ENCODE assay signal across 37 cellular contexts in the genomic region with DNA sequence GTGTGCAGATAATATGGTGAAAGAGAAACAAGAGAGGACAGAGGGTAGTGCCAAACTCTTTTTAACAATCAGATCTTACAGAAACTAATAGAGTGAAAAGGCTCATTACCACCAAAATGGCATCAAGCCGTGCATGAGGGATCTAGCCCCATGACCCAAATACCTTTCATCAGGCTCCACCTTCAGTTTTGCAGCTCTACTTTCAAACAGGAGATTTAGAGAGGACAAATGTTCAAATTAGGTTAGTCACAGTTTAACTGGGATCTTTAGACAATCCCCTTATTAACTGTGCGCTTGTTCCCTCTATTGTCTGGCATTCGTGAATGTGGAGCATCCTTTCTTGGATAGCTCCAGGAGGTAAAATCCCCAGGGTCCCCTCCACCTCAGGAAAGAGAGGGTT.
"Had no signal": no experiment of that assay in that cellular context is flagged by ENCODE, and none has a peak within 500 bp of the region (broad histone marks: within the 10 kb centered on the region; RNA-seq: fewer than 3 reads in every experiment).

No MANE protein-coding gene starts in this region.

- H3K36me3 Mint-ChIP-seq: activated CD4-positive, alpha-beta memory T cell treated with anti-CD3 and anti-CD28 coated beads for 36 hours; stimulated activated memory B cell treated with anti-CD40 and anti-IgM and Interleukin-4, amounts not matched to agents 10 μg/mL and 1 μg/mL and 100 μg/mL, for 72 hours; type B pancreatic cell had no signal

- H3K27me3 ChIP-seq: breast epithelium, esophagus squamous epithelium, heart right ventricle, pancreas, sigmoid colon, uterus had no signal

- H3K9me3 ChIP-seq: breast epithelium, esophagus squamous epithelium, pancreas, prostate gland, sigmoid colon, uterus had no signal

- H3K9me3 Mint-ChIP-seq: activated CD4-positive, alpha-beta T cell treated with anti-CD3 and anti-CD28 coated beads, Interleukin-2, amount 10 ng/mL, durations not matched to agents 24 days and 14 days; activated T-helper 17 cell treated with anti-CD3 and anti-CD28 coated beads, Interleukin-2, amount 50 U/mL, for 72 hours; stimulated activated naive CD8-positive, alpha-beta T cell treated with anti-CD3 and anti-CD28 coated beads, Interleukin-15, amount 100 ng/mL, for 72 hours had no signal

- H3K36me3 ChIP-seq: breast epithelium, esophagus squamous epithelium, heart right ventricle, pancreas, prostate gland, sigmoid colon, uterus, WERI-Rb-1 had no signal

- H3K4me1 ChIP-seq: breast epithelium, esophagus squamous epithelium, heart right ventricle, pancreas, prostate gland, sigmoid colon, uterus had no signal

- H3K4me3 ChIP-seq: breast epithelium, esophagus squamous epithelium, heart right ventricle, pancreas, prostate gland, sigmoid colon, smooth muscle cell, uterus had no signal

- DNase-seq: activated CD4-positive, alpha-beta memory T cell treated with anti-CD3 and anti-CD28 coated beads for 36 hours; activated CD4-positive, alpha-beta T cell treated with anti-CD3 and anti-CD28 coated beads, Interleukin-2, amount 10 ng/mL, durations not matched to agents 24 days and 14 days; activated CD4-positive, CD25-positive, alpha-beta regulatory T cell treated with anti-CD3 and anti-CD28 coated beads, Interleukin-2, amount 50 U/mL, for 72 hours; activated CD8-positive, alpha-beta memory T cell treated with anti-CD3 and anti-CD28 coated beads, Interleukin-2, amount 50 U/mL, for 4 hours; activated gamma-delta T cell treated with Interleukin-2 at 50 U/mL for 16 hours; activated naive CD4-positive, alpha-beta T cell treated with anti-CD3 and anti-CD28 coated beads, Interleukin-2, amount 50 U/mL, for 16 hours; activated T-cell treated with anti-CD3 and anti-CD28 coated beads, Interleukin-2, amount 50 U/mL, for 24 hours; amniotic stem cell; central memory CD4-positive, alpha-beta T cell; effector CD4-positive, alpha-beta T cell; esophagus squamous epithelium; foreskin melanocyte; heart right ventricle; left colon; mammary epithelial cell; nephron progenitor cell; nucleus accumbens; pancreas; sigmoid colon; stimulated activated CD4-positive, alpha-beta T cell treated with anti-CD3 and anti-CD28 coated beads, Interleukin-1b, Interleukin-23, amount 100 ng/mL, for 48 hours; stimulated activated CD4-positive, alpha-beta T cell treated with anti-CD3 and anti-CD28 coated beads, Interleukin-4, amount 100 ng/mL, for 4 hours; stimulated activated CD8-positive, alpha-beta memory T cell treated with anti-CD3 and anti-CD28 coated beads, Interleukin-4, amount 100 ng/mL, for 48 hours; stimulated activated naive CD8-positive, alpha-beta T cell treated with anti-CD3 and anti-CD28 coated beads, Interleukin-15, amount 100 ng/mL, for 72 hours; substantia nigra; T-helper 17 cell; T1000; uterus; WERI-Rb-1 had no signal

- H3K4me1 Mint-ChIP-seq: activated CD4-positive, alpha-beta T cell treated with anti-CD3 and anti-CD28 coated beads, Interleukin-2, amount 10 ng/mL, durations not matched to agents 24 days and 14 days; activated T-helper 17 cell treated with anti-CD3 and anti-CD28 coated beads, Interleukin-2, amount 50 U/mL, for 72 hours; nephron progenitor cell; stimulated activated memory B cell treated with anti-CD40 and anti-IgM and Interleukin-4, amounts not matched to agents 10 μg/mL and 1 μg/mL and 100 μg/mL, for 72 hours; stimulated activated naive CD8-positive, alpha-beta T cell treated with anti-CD3 and anti-CD28 coated beads, Interleukin-15, amount 100 ng/mL, for 72 hours; T-helper 17 cell had no signal

- H3K27me3 Mint-ChIP-seq: activated CD4-positive, alpha-beta memory T cell treated with anti-CD3 and anti-CD28 coated beads for 36 hours; activated CD4-positive, alpha-beta T cell treated with anti-CD3 and anti-CD28 coated beads, Interleukin-2, amount 10 ng/mL, durations not matched to agents 24 days and 14 days; activated T-cell treated with anti-CD3 and anti-CD28 coated beads, Interleukin-2, amount 50 U/mL, for 24 hours; activated T-helper 17 cell treated with anti-CD3 and anti-CD28 coated beads, Interleukin-2, amount 50 U/mL, for 72 hours; stimulated activated memory B cell treated with anti-CD40 and anti-IgM and Interleukin-4, amounts not matched to agents 10 μg/mL and 1 μg/mL and 100 μg/mL, for 72 hours; stimulated activated naive CD8-positive, alpha-beta T cell treated with anti-CD3 and anti-CD28 coated beads, Interleukin-15, amount 100 ng/mL, for 72 hours; T-helper 17 cell; type B pancreatic cell had no signal

- H3K27ac Mint-ChIP-seq: activated CD4-positive, alpha-beta memory T cell treated with anti-CD3 and anti-CD28 coated beads for 36 hours; activated CD4-positive, alpha-beta T cell treated with anti-CD3 and anti-CD28 coated beads, Interleukin-2, amount 10 ng/mL, durations not matched to agents 24 days and 14 days; activated T-cell treated with anti-CD3 and anti-CD28 coated beads, Interleukin-2, amount 50 U/mL, for 24 hours; activated T-helper 17 cell treated with anti-CD3 and anti-CD28 coated beads, Interleukin-2, amount 50 U/mL, for 72 hours; nephron progenitor cell; stimulated activated memory B cell treated with anti-CD40 and anti-IgM and Interleukin-4, amounts not matched to agents 10 μg/mL and 1 μg/mL and 100 μg/mL, for 72 hours; stimulated activated naive CD8-positive, alpha-beta T cell treated with anti-CD3 and anti-CD28 coated beads, Interleukin-15, amount 100 ng/mL, for 72 hours; T-helper 17 cell; type B pancreatic cell had no signal

- H3K4me2 ChIP-seq: smooth muscle cell had no signal

- ATAC-seq: activated T-helper 17 cell treated with anti-CD3 and anti-CD28 coated beads, Interleukin-2, amount 50 U/mL, for 72 hours; heart right ventricle; left colon; pancreas; stimulated activated memory B cell treated with anti-CD40 and anti-IgM and Interleukin-4, amounts not matched to agents 10 μg/mL and 1 μg/mL and 100 μg/mL, for 72 hours; stimulated activated naive CD8-positive, alpha-beta T cell treated with anti-CD3 and anti-CD28 coated beads, Interleukin-15, amount 100 ng/mL, for 72 hours; T-helper 17 cell had no signal

- H3K4me3 Mint-ChIP-seq: activated CD4-positive, alpha-beta memory T cell treated with anti-CD3 and anti-CD28 coated beads for 36 hours; activated CD4-positive, alpha-beta T cell treated with anti-CD3 and anti-CD28 coated beads, Interleukin-2, amount 10 ng/mL, durations not matched to agents 24 days and 14 days; activated T-cell treated with anti-CD3 and anti-CD28 coated beads, Interleukin-2, amount 50 U/mL, for 24 hours; activated T-helper 17 cell treated with anti-CD3 and anti-CD28 coated beads, Interleukin-2, amount 50 U/mL, for 72 hours; nephron progenitor cell; stimulated activated memory B cell treated with anti-CD40 and anti-IgM and Interleukin-4, amounts not matched to agents 10 μg/mL and 1 μg/mL and 100 μg/mL, for 72 hours; stimulated activated naive CD8-positive, alpha-beta T cell treated with anti-CD3 and anti-CD28 coated beads, Interleukin-15, amount 100 ng/mL, for 72 hours; T-helper 17 cell; type B pancreatic cell had no signal

- FAIRE-seq: endometrium, keratinocyte, pancreas had no signal

- H3K27ac ChIP-seq: breast epithelium, epithelial cell of prostate, esophagus squamous epithelium, heart right ventricle, pancreas, prostate gland, sigmoid colon, uterus, WERI-Rb-1 had no signal
